In the genomic region with DNA sequence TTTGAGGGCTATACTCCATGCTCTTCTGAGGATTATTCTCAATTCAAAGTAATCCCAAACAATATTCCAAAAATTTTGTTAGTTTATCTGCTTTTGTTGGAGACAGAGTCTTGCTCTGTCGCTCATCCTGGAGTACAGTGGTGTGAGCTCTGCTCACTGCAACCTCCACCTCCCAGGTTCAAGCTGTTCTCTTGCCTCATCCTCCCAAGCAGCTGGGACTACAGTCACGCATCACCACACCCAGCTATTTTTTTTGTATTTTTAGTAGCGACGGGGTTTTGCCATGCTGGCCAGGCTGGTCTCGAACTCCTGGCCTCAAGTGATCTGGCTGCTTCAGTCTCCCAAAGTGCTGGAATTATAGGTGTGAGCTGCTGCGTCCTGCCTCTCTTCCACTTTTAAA, we compare ENCODE assay signal across 22 cellular contexts. TPM values are rescaled to one million over a fixed set of nuclear protein-coding genes. Genes with fewer than 3 reads are reported as not detected.
DNase-seq lines count a peak whose midpoint lies in the region; ATAC-seq and TF ChIP-seq lines count a peak whose summit lies in the region.
"Had no signal": no experiment of that assay in that cellular context is flagged by ENCODE, and none has a peak within 500 bp of the region (broad histone marks: within the 10 kb centered on the region; RNA-seq: fewer than 3 reads in every experiment).

No MANE protein-coding gene starts in this region.

- TF ChIP-seq EP300 in tibial nerve (IDR thresholded peaks at IDR 0.05), result no peak

- H3K4me1 ChIP-seq in left ventricle myocardium inferior (peaks cover 83% of the 10 kb centered on the region), thoracic aorta (ENCODE audit: control insufficient read depth in 1 of 2, low read depth in 2 of 2) (peaks cover 25 to 37% of the 10 kb centered on the region in 2 donors), tibial nerve (peaks cover 0 to 44% (median 7%) of the 10 kb centered on the region in 4 donors)

- no peak for DNase-seq in left ventricle myocardium inferior
- DNase-seq in cardiac septum (ENCODE audit: low spot score), result no peak
- DNase-seq in RWPE1 (ENCODE audit: low spot score), result no peak
- peak; percentile 32 for DNase-seq in kidney glomerular epithelial cell (lab: John Stamatoyannopoulos, UW)
- no peak for DNase-seq in thoracic aorta (ENCODE audit: low spot score)
- no peak for DNase-seq in NCI-H146 treated with DMSO at 0.1 percent for 48 hours (lab: John Stamatoyannopoulos, UW; ENCODE audit: unreplicated experiment)
- no peak for DNase-seq in tibial nerve (ENCODE audit: low spot score in 2 of 2)
- DNase-seq: ACHN; activated CD4-positive, alpha-beta T cell treated with anti-CD3 and anti-CD28 coated beads, Interleukin-2, amount 50 U/mL, for 4 hours; aorta; DMS53; effector memory CD4-positive, alpha-beta T cell; heart right ventricle; immature natural killer cell; Kasumi-1; mesendoderm; NCI-H1092 treated with DMSO at 0.1 percent for 48 hours; NCI-H526 treated with DMSO at 0.1 percent for 48 hours; small intestine; stimulated activated CD4-positive, alpha-beta T cell treated with anti-CD3 and anti-CD28 coated beads, Interleukin-2, amount 100 ng/mL, for 48 hours had no signal

- TF ChIP-seq CTCF in left ventricle myocardium inferior (IDR thresholded peaks at IDR 0.05; ENCODE audit: borderline replicate concordance), result no peak
- TF ChIP-seq CTCF in RWPE1 (conservative IDR thresholded peaks at IDR 0.05; ENCODE audit: low read depth), result no peak
- TF ChIP-seq CTCF in thoracic aorta (IDR thresholded peaks at IDR 0.05), result no peak
- TF ChIP-seq CTCF in tibial nerve (IDR thresholded peaks at IDR 0.05), result no peak

- H3K36me3 ChIP-seq in left ventricle myocardium inferior (peaks cover 8% of the 10 kb centered on the region), thoracic aorta (peaks cover 5% of the 10 kb centered on the region), tibial nerve (peaks cover 0 to 8% (median 0%) of the 10 kb centered on the region in 3 donors)

- ATAC-seq in thoracic aorta (ENCODE audit: insufficient number of reproducible peaks, low FRiP score, low read depth) (no peak), GM21515 (IDR thresholded peaks at IDR 0.05; ENCODE audit: unreplicated experiment) (no peak)
- ATAC-seq: natural killer cell treated with Interleukin-12 subunit alpha and Interleukin-12 subunit beta and Interleukin-15 and Interleukin-18, amount 100 ng/mL, for 72 hours had no signal

- no peak for TF ChIP-seq POLR2A in tibial nerve (IDR thresholded peaks at IDR 0.05)

- H3K27me3 ChIP-seq in left ventricle myocardium inferior (ENCODE audit: low read depth) (no peaks in the 10 kb centered on the region), thoracic aorta (replicated peaks; ENCODE audit: insufficient read depth) (no peaks in the 10 kb centered on the region), tibial nerve (no peaks in the 10 kb centered on the region)
- H3K27me3 ChIP-seq: heart right ventricle had no signal

- POLR2A ChIA-PET in RWPE1 (lab: Yijun Ruan, JAX; ENCODE audit: low non-redundant PET), result interaction anchor here (0.6 kb wide), 1 partner anchor 9 kb away, joined by 5 read pairs; no protein-coding TSS in a partner anchor

- H3K27ac ChIP-seq in left ventricle myocardium inferior (replicated peaks), result peak overlapping the region; percentile 11
- peak overlapping the region; percentile 90 for H3K27ac ChIP-seq in RWPE1
- H3K27ac ChIP-seq in thoracic aorta, result peak overlapping the region; percentile 15 to 20
- peak overlapping the region in 1 of 4 donors; percentile 73 for H3K27ac ChIP-seq in tibial nerve

- 83 to 90% methylated on average over 6 of the region's 6 CpGs for WGBS in tibial nerve, 2 donors

- H3K4me3 ChIP-seq in left ventricle myocardium inferior (no peak overlapping the region), thoracic aorta (no peak overlapping the region), tibial nerve (no peak overlapping the region)
- H3K4me3 ChIP-seq: heart right ventricle had no signal

- intact Hi-C loops in left ventricle myocardium inferior (cut with micrococcal nuclease) (no loop called here), cardiac septum (cut with DNase I) (no loop called here)

- CTCF ChIA-PET in RWPE1 (lab: Yijun Ruan, JAX), result interaction anchor here (0.6 to 1.8 kb wide), 3 partner anchors 17 to 211 kb away, joined by 3 to 7 read pairs (median 3); no protein-coding TSS in a partner anchor

- H3K9me3 ChIP-seq in left ventricle myocardium inferior (replicated peaks), result no peaks in the 10 kb centered on the region
- no peaks in the 10 kb centered on the region for H3K9me3 ChIP-seq in thoracic aorta
- H3K9me3 ChIP-seq in tibial nerve, result peaks cover 0 to 4% (median 0%) of the 10 kb centered on the region in 4 donors

RNA-seq across cellular contexts. Expression of gene MEF2A, which starts 39.1 kb away (rescaled TPM):
- total RNA-seq in left ventricle myocardium inferior, result 152 TPM
- total RNA-seq in cardiac septum, result 195 TPM
- 100 to 1,000 TPM; 164 to 168 TPM for total RNA-seq in thoracic aorta
- 10 to 100 TPM; 45.5 to 66.3 (median 55.8) TPM for total RNA-seq in tibial nerve
